1 cellular context compared by ENCODE assay signal in genomic region chr6:133568970-133569889, GRCh38.
TF ChIP-seq lines count a peak whose summit lies in the region.

No MANE protein-coding gene starts in this region.

TF ChIP-seq in HEK293, 187 proteins besides CTCF, POLR2A, EP300 and RAD21 (continued from another document):
- TF ChIP-seq REST (tag by site-specific recombination; IDR thresholded peaks at IDR 0.05) (no peak), ZNF146 (tag by site-specific recombination; IDR thresholded peaks at IDR 0.05) (no peak), ZBTB8A (tag by site-specific recombination; IDR thresholded peaks at IDR 0.05) (peak; percentile 66), HOXD13 (CRISPR knock-in tag; IDR thresholded peaks at IDR 0.05; ENCODE audit: borderline replicate concordance) (no peak), ZFP37 (tag by site-specific recombination; IDR thresholded peaks at IDR 0.05) (no peak), PATZ1 (tag by site-specific recombination; IDR thresholded peaks at IDR 0.05) (peak; percentile 48), ZNF473 (tag by site-specific recombination; IDR thresholded peaks at IDR 0.05) (no peak), SETDB1 (IDR thresholded peaks at IDR 0.05; ENCODE audit: insufficient read length, low read length) (peak; percentile 17), ZNF76 (tag by site-specific recombination; IDR thresholded peaks at IDR 0.05; ENCODE audit: borderline replicate concordance, low read depth) (no peak), ZNF747 (tag by site-specific recombination; IDR thresholded peaks at IDR 0.05) (no peak), ZNF335 (tag by site-specific recombination; conservative IDR thresholded peaks at IDR 0.05) (peak; percentile 69), ZNF658 (tag by site-specific recombination; IDR thresholded peaks at IDR 0.05) (no peak), MZF1 (tag by site-specific recombination; IDR thresholded peaks at IDR 0.05; ENCODE audit: borderline replicate concordance) (no peak), ZNF324 (tag by site-specific recombination; IDR thresholded peaks at IDR 0.05) (no peak), GLI4 (tag by site-specific recombination; IDR thresholded peaks at IDR 0.05) (no peak), ZSCAN16 (tag by site-specific recombination; IDR thresholded peaks at IDR 0.05) (no peak), PRDM10 (tag by site-specific recombination; IDR thresholded peaks at IDR 0.05) (0 out of 2 replicates have a peak, but pooled peaks have one; percentile 18), ZNF140 (tag by site-specific recombination; IDR thresholded peaks at IDR 0.05) (no peak), ZFP3 (tag by site-specific recombination; IDR thresholded peaks at IDR 0.05; ENCODE audit: low read depth) (no peak), ZXDB (tag by site-specific recombination; IDR thresholded peaks at IDR 0.05) (0 out of 2 replicates have a peak, but pooled peaks have one; percentile 18), KLF1 (tag by site-specific recombination; IDR thresholded peaks at IDR 0.05) (peak; percentile 30; the same call in 1 of the 2 replicates), OSR2 (tag by site-specific recombination; IDR thresholded peaks at IDR 0.05) (no peak)
- TF ChIP-seq, protein P1, sequence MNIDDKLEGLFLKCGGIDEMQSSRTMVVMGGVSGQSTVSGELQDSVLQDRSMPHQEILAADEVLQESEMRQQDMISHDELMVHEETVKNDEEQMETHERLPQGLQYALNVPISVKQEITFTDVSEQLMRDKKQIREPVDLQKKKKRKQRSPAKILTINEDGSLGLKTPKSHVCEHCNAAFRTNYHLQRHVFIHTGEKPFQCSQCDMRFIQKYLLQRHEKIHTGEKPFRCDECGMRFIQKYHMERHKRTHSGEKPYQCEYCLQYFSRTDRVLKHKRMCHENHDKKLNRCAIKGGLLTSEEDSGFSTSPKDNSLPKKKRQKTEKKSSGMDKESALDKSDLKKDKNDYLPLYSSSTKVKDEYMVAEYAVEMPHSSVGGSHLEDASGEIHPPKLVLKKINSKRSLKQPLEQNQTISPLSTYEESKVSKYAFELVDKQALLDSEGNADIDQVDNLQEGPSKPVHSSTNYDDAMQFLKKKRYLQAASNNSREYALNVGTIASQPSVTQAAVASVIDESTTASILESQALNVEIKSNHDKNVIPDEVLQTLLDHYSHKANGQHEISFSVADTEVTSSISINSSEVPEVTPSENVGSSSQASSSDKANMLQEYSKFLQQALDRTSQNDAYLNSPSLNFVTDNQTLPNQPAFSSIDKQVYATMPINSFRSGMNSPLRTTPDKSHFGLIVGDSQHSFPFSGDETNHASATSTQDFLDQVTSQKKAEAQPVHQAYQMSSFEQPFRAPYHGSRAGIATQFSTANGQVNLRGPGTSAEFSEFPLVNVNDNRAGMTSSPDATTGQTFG (tag by site-specific recombination; IDR thresholded peaks at IDR 0.05; ENCODE audit: borderline replicate concordance): no peak
